Comparison of ENCODE assay signal across 14 cellular contexts in the genomic region with DNA sequence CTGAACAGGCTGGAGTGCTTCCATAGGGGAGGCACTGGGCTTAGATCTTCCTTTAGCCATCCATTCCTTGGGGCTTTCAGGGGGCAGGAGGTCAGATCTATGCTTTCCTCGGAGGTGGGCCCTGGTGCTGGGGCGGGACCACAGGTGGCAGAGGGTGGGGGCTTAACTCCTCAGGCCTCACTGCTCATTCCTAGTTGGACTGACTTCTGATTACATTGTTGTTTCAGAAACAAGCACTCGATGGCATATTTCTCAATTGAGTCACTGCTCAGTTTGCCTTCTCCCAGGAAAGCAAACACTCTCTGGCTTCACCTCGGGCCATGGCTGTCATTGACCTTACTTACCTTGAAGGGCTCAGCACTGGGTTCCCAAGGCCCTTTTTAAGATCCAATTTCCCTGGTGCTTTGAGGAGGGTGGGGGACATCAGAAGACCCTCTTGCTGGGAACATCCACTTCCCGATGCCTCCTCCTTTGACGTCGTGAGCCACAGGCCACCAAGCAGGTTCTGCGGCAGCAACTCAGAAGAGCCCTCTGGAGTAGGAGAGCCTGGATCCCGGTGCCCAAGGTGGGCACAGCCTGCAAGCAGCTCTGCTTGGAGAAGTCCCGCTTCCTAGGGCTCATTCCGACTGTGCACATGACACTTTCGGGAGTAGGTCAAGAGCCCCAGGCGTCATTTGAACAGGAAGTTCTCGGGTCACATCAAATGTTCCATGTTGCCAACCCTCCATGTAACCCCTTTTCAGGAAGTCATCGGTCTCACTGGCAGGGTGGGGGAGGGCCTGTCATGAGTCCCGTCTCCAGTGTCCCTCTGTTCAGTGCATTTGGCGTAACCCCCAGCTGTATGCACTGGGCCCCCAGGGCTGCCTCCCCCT. TPM values are rescaled to one million over a fixed set of nuclear protein-coding genes. Genes with fewer than 3 reads are reported as not detected.
DNase-seq lines count a peak whose midpoint lies in the region; ATAC-seq, FAIRE-seq and TF ChIP-seq lines count a peak whose summit lies in the region.
"Had no signal": no experiment of that assay in that cellular context is flagged by ENCODE, and none has a peak within 500 bp of the region (broad histone marks: within the 10 kb centered on the region; RNA-seq: fewer than 3 reads in every experiment).

No MANE protein-coding gene starts in this region.

- no peak overlapping the region for H4K8ac ChIP-seq in neuronal stem cell (ENCODE audit: low read depth, low read length)

- peak overlapping the region; percentile 18 for H2BK15ac ChIP-seq in neuronal stem cell (ENCODE audit: low read length)

- H3K14ac ChIP-seq in neuronal stem cell (ENCODE audit: low read length), result peak overlapping the region; percentile 11

- H3K4me3 Mint-ChIP-seq in Caco-2 (ENCODE audit: unreplicated experiment), result peak overlapping the region; percentile 27
- H3K4me3 Mint-ChIP-seq: activated naive CD4-positive, alpha-beta T cell treated with anti-CD3 and anti-CD28 coated beads, Interleukin-2, amount 10 ng/mL, durations not matched to agents 7 days and 5 days; natural killer cell had no signal

- no peak overlapping the region for H3K4ac ChIP-seq in neuronal stem cell (ENCODE audit: low read length)

- peak; percentile 55 for ATAC-seq in PC-3
- ATAC-seq in GM18873 (IDR thresholded peaks at IDR 0.05; ENCODE audit: low FRiP score, unreplicated experiment), result no peak
- ATAC-seq: natural killer cell had no signal

- no peaks in the 10 kb centered on the region for H3F3A ChIP-seq in PC-3 (ENCODE audit: low read length, unreplicated experiment)

- H3K9me2 ChIP-seq in PC-3 (replicated peaks; ENCODE audit: low read length), result no peaks in the 10 kb centered on the region

- H3K23ac ChIP-seq in neuronal stem cell (ENCODE audit: low read depth, low read length, poor library complexity), result no peak overlapping the region

- peak; percentile 73 to 76 for DNase-seq in Caco-2
- peak; percentile 93 for DNase-seq in PC-3
- no peak for DNase-seq in neuronal stem cell (ENCODE audit: low spot score)
- no peak for DNase-seq in effector CD8-positive, alpha-beta T cell (lab: John Stamatoyannopoulos, UW)
- no peak for DNase-seq in frontal cortex (ENCODE audit: low spot score in 2 of 2)
- DNase-seq in AML-193 (lab: John Stamatoyannopoulos, UW), result no peak
- DNase-seq: activated CD4-positive, CD25-positive, alpha-beta regulatory T cell treated with anti-CD3 and anti-CD28 coated beads, Interleukin-2, amount 50 U/mL, for 72 hours; activated naive CD4-positive, alpha-beta T cell treated with anti-CD3 and anti-CD28 coated beads, Interleukin-2, amount 10 ng/mL, durations not matched to agents 7 days and 5 days; DND-41; Karpas-422; natural killer cell; uterus had no signal

- peak overlapping the region; percentile 35 for H2BK12ac ChIP-seq in neuronal stem cell (ENCODE audit: low read length)

- intact Hi-C loops in Caco-2 (cut with micrococcal nuclease; ENCODE audit: unreplicated experiment) (loop anchor here (2.0 kb wide), 2 partner anchors 30 to 40 kb away; partner anchors contain the start of gene SDC1), PC-3 (cut with micrococcal nuclease) (loop anchor here (5.0 to 10.0 kb wide), 2 partner anchors 42 to 80 kb away; no protein-coding TSS in a partner anchor)

- H3K18ac ChIP-seq in neuronal stem cell (ENCODE audit: low read length), result peak overlapping the region; percentile 73

- H3K9ac ChIP-seq in PC-3 (ENCODE audit: low read length) (peak overlapping the region; percentile 33; the same call in 1 of the 2 replicates), neuronal stem cell (ENCODE audit: low read depth, low read length, poor library complexity) (no peak overlapping the region)

- no peaks in the 10 kb centered on the region for H3K27me3 Mint-ChIP-seq in Caco-2 (ENCODE audit: insufficient read depth, unreplicated experiment)

- POLR2A ChIA-PET in Caco-2 (lab: Charles Lee), result no interaction called here
- POLR2A ChIA-PET in PC-3 (lab: Charles Lee; ENCODE audit: unreplicated experiment), result no interaction called here

- H2BK120ac ChIP-seq in neuronal stem cell (ENCODE audit: low read depth, low read length), result no peak overlapping the region

- H2AFZ ChIP-seq in PC-3 (ENCODE audit: low read length), result 0 out of 2 replicates have a peak overlapping the region, but pooled peaks have one; percentile 14
- no peak overlapping the region for H2AFZ ChIP-seq in neuronal stem cell (ENCODE audit: low read length)

- peak overlapping the region; percentile 83 for H3K27ac ChIP-seq in PC-3 (ENCODE audit: low read length)
- H3K27ac ChIP-seq in esophagus (ENCODE audit: low read depth in 2 of 2, low read length in 1 of 2), result peak overlapping the region; percentile 84 to 89
- H3K27ac ChIP-seq in neuronal stem cell (replicated peaks; ENCODE audit: low read length), result no peak overlapping the region
- H3K27ac ChIP-seq: uterus had no signal

- H3K4me3 ChIP-seq in Caco-2 (ENCODE audit: low read depth, low read length) (no peak overlapping the region), PC-3 (ENCODE audit: low read length) (no peak overlapping the region), esophagus (ENCODE audit: low read depth in 1 of 2, low read length in 2 of 2) (no peak overlapping the region), neuronal stem cell (ENCODE audit: low read length in 2 of 2) (no peak overlapping the region)
- H3K4me3 ChIP-seq: uterus had no signal

- FAIRE-seq in frontal cortex (lab: Jason Lieb, UNC), result no peak

- H3K4me1 ChIP-seq in Caco-2 (peaks cover 42% of the 10 kb centered on the region), PC-3 (ENCODE audit: insufficient read depth, low read length) (peaks cover 65% of the 10 kb centered on the region), esophagus (ENCODE audit: control insufficient read depth in 2 of 2, insufficient read depth in 2 of 2, low read length in 1 of 2) (peaks cover 6 to 30% of the 10 kb centered on the region in 2 donors), neuronal stem cell (ENCODE audit: control insufficient read depth in 2 of 2, insufficient read depth in 1 of 2, low read depth in 1 of 2, low read length in 2 of 2) (peaks cover 16 to 46% of the 10 kb centered on the region in 2 donors)
- H3K4me1 ChIP-seq: uterus had no signal

- H3K79me2 ChIP-seq in PC-3 (ENCODE audit: low read length), result no peaks in the 10 kb centered on the region

- H3K9me3 ChIP-seq in Caco-2 (no peaks in the 10 kb centered on the region), PC-3 (ENCODE audit: low read length) (no peaks in the 10 kb centered on the region), esophagus (ENCODE audit: control insufficient read depth in 2 of 2, insufficient read depth in 1 of 2, low read depth in 1 of 2, low read length in 1 of 2) (no peaks in the 10 kb centered on the region), neuronal stem cell (replicated peaks in 1 of 2; ENCODE audit: control insufficient read depth in 2 of 2, insufficient read depth in 1 of 2, low read depth in 1 of 2, low read length in 2 of 2) (no peaks in the 10 kb centered on the region)
- H3K9me3 ChIP-seq: uterus had no signal

- no peaks in the 10 kb centered on the region for H3K36me3 Mint-ChIP-seq in Caco-2 (ENCODE audit: insufficient read depth, unreplicated experiment)
- H3K36me3 Mint-ChIP-seq: activated naive CD4-positive, alpha-beta T cell treated with anti-CD3 and anti-CD28 coated beads, Interleukin-2, amount 10 ng/mL, durations not matched to agents 7 days and 5 days; natural killer cell had no signal

- H4K20me1 ChIP-seq in PC-3 (ENCODE audit: low read length), result no peaks in the 10 kb centered on the region

- H3K27me3 ChIP-seq in Caco-2 (replicated peaks; ENCODE audit: control insufficient read depth, insufficient read depth, low read length) (no peaks in the 10 kb centered on the region), PC-3 (ENCODE audit: low read length) (no peaks in the 10 kb centered on the region), esophagus (ENCODE audit: control insufficient read depth in 1 of 2, insufficient read depth in 2 of 2, low read length in 2 of 2) (no peaks in the 10 kb centered on the region), neuronal stem cell (ENCODE audit: control insufficient read depth in 3 of 3, insufficient read depth in 3 of 3, low read depth in 1 of 3, low read length in 3 of 3) (peaks cover 0 to 19% (median 0%) of the 10 kb centered on the region in 3 experiments)
- H3K27me3 ChIP-seq: uterus had no signal

- BruUV-seq in Caco-2 (replicated peaks; lab: Mats Ljungman, UMichigan) (no TSS peak), PC-3 (replicated peaks; lab: Mats Ljungman, UMichigan) (no TSS peak)

- H3K9me3 Mint-ChIP-seq in Caco-2 (ENCODE audit: unreplicated experiment), result no peaks in the 10 kb centered on the region
- H3K9me3 Mint-ChIP-seq: activated naive CD4-positive, alpha-beta T cell treated with anti-CD3 and anti-CD28 coated beads, Interleukin-2, amount 10 ng/mL, durations not matched to agents 7 days and 5 days; natural killer cell had no signal

- H2BK5ac ChIP-seq in neuronal stem cell (ENCODE audit: low read length), result peak overlapping the region; percentile 91

- H3K27ac Mint-ChIP-seq in Caco-2 (ENCODE audit: unreplicated experiment), result peak overlapping the region; percentile 70
- H3K27ac Mint-ChIP-seq: activated naive CD4-positive, alpha-beta T cell treated with anti-CD3 and anti-CD28 coated beads, Interleukin-2, amount 10 ng/mL, durations not matched to agents 7 days and 5 days; natural killer cell had no signal

- WGBS in esophagus, 2 donors, result 54 to 65% methylated on average over 17 of the region's 17 CpGs
- no CpG with 5 or more reads among the region's 17 CpGs for WGBS in neuronal stem cell (ENCODE audit: extremely low coverage in 2 of 2, insufficient read length in 2 of 2, insufficient replicate concordance in 1 of 2), 2 donors

- no peaks in the 10 kb centered on the region for H3K79me1 ChIP-seq in neuronal stem cell (ENCODE audit: low read depth, low read length)

- CTCF ChIA-PET in Caco-2 (lab: Charles Lee), result no interaction called here
- CTCF ChIA-PET in PC-3 (lab: Charles Lee), result no interaction called here

- H3K4me2 ChIP-seq in PC-3 (ENCODE audit: low read length) (peak overlapping the region; percentile 41), neuronal stem cell (ENCODE audit: insufficient read depth, low read length, poor library complexity, severe bottlenecking) (no peak overlapping the region)

- peaks cover 20% of the 10 kb centered on the region for H3K4me1 Mint-ChIP-seq in Caco-2 (ENCODE audit: low read depth, unreplicated experiment)
- H3K4me1 Mint-ChIP-seq: activated naive CD4-positive, alpha-beta T cell treated with anti-CD3 and anti-CD28 coated beads, Interleukin-2, amount 10 ng/mL, durations not matched to agents 7 days and 5 days; natural killer cell had no signal

- TF ChIP-seq CTCF in Caco-2 (IDR thresholded peaks at IDR 0.05; ENCODE audit: insufficient read depth in 1 of 2, low read depth in 1 of 2, low read length in 1 of 2, severe bottlenecking in 1 of 2, unreplicated experiment in 1 of 2) (no peak), PC-3 (conservative IDR thresholded peaks at IDR 0.05; ENCODE audit: low read depth, low read length) (no peak)

- H4K91ac ChIP-seq in neuronal stem cell (ENCODE audit: low read depth, low read length, poor library complexity), result peak overlapping the region; percentile 98

- H2AK5ac ChIP-seq in neuronal stem cell (ENCODE audit: low read depth, low read length), result peak overlapping the region; percentile 59

- no peaks in the 10 kb centered on the region for H3K36me3 ChIP-seq in Caco-2 (ENCODE audit: control insufficient read depth, insufficient read depth, low read length)
- H3K36me3 ChIP-seq in PC-3 (ENCODE audit: low read depth, low read length), result no peaks in the 10 kb centered on the region
- H3K36me3 ChIP-seq in esophagus (ENCODE audit: control insufficient read depth in 2 of 2, insufficient read depth in 2 of 2, low read length in 1 of 2), result no peaks in the 10 kb centered on the region
- H3K36me3 ChIP-seq in neuronal stem cell (replicated peaks in 1 of 2; ENCODE audit: control insufficient read depth in 2 of 2, insufficient read depth in 2 of 2, low read length in 2 of 2), result no peaks in the 10 kb centered on the region
- H3K36me3 ChIP-seq: uterus had no signal

RNA-seq across cellular contexts. Expression of gene SDC1, which starts 40.6 kb away (rescaled TPM):
- total RNA-seq in Caco-2 (2022), result 23.5 and 24.3 TPM in 2 replicates
- 358 and 362 TPM in 2 replicates for total RNA-seq in PC-3 (2014; rRNA removed)
- 100 to 1,000 TPM; 239 to 334 TPM for polyA plus RNA-seq in esophagus
- polyA plus RNA-seq in neuronal stem cell (2013, experiment 1 of 2), result 45.3 TPM
- polyA plus RNA-seq in neuronal stem cell (2013, experiment 2 of 2), result 48.1 TPM
- total RNA-seq in frontal cortex, result 9.8 TPM

Comparison
In these comparisons a context has a peak if more than half of its experiments do, and no peak if none do; other contexts are left out.
1. DNase-seq: peak in Caco-2 (2 of 2) and PC-3 (single experiment); none in neuronal stem cell (single experiment), effector CD8-positive, alpha-beta T cell (single experiment), frontal cortex (0 of 2) and AML-193 (0 of 2).
2. RNA of gene SDC1, which starts 40.6 kb away (total RNA-seq): 358 to 362 TPM in PC-3; 23.5 to 24.3 TPM in Caco-2 and 9.8 TPM in frontal cortex (single experiment); every median in the first group is over 10 times any median in the second.